ENCODE assay signal across 9 cellular contexts in the genomic region with DNA sequence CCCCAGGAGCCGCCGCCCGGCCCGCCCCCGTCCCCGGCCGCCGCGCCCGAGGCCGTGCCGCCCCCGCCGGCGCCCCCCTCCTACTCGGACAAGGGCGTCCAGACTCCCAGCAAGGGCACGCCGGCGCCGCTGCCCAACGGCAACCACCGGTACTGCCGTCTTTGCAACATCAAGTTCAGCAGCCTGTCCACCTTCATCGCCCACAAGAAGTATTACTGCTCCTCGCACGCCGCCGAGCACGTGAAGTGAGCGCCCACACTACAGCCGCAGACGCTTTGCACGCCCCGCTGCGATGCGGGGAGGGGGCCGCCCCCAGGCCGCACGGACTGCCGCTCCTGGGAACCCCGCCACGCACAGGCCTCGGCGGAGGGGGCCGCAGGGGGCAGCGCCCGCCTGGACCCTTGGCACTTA. TPM values are rescaled to one million over a fixed set of nuclear protein-coding genes. Genes with fewer than 3 reads are reported as not detected.
DNase-seq lines count a peak whose midpoint lies in the region; ATAC-seq and TF ChIP-seq lines count a peak whose summit lies in the region.
"Had no signal": no experiment of that assay in that cellular context is flagged by ENCODE, and none has a peak within 500 bp of the region (broad histone marks: within the 10 kb centered on the region; RNA-seq: fewer than 3 reads in every experiment).

No MANE protein-coding gene starts in this region.

- CTCF ChIA-PET in PC-3 (lab: Charles Lee), result no interaction called here

- H3K36me3 ChIP-seq in BLaER1 treated with 17β-estradiol and CSF1 and Interleukin-3, amounts not matched to agents 10 nM and 100 nM, result peaks cover 0 to 11% (median 0%) of the 10 kb centered on the region in 11 experiments; a peak in 5 of 22 replicates
- H3K36me3 ChIP-seq in PC-3 (ENCODE audit: low read depth, low read length) (no peaks in the 10 kb centered on the region), breast epithelium (no peaks in the 10 kb centered on the region), left lung (no peaks in the 10 kb centered on the region), testis (ENCODE audit: low read depth, missing control alignments) (no peaks in the 10 kb centered on the region)
- H3K36me3 ChIP-seq: neutrophil had no signal

- ATAC-seq in GM21515 (IDR thresholded peaks at IDR 0.05; ENCODE audit: unreplicated experiment) (peak; percentile 7), PC-3 (peak; percentile 21; the same call in 1 of the 2 replicates), left lung (peak; percentile 5), GM21576 (IDR thresholded peaks at IDR 0.05; ENCODE audit: unreplicated experiment) (no peak)

- peaks cover 13% of the 10 kb centered on the region for H3K79me2 ChIP-seq in PC-3 (ENCODE audit: low read length)

- peak overlapping the region; percentile 89 to 98 (median 94); a peak in 21 of 22 replicates for H3K27ac ChIP-seq in BLaER1 treated with 17β-estradiol and CSF1 and Interleukin-3, amounts not matched to agents 10 nM and 100 nM
- H3K27ac ChIP-seq in PC-3 (ENCODE audit: low read length), result no peak overlapping the region
- H3K27ac ChIP-seq in breast epithelium, result peak overlapping the region in 1 of 2 donors; percentile 96
- H3K27ac ChIP-seq in left lung, result no peak overlapping the region
- no peak overlapping the region for H3K27ac ChIP-seq in testis

- peak overlapping the region; percentile 92 to 100 (median 97) for H3K4me2 ChIP-seq in BLaER1 treated with 17β-estradiol and CSF1 and Interleukin-3, amounts not matched to agents 10 nM and 100 nM
- peak overlapping the region; percentile 84 for H3K4me2 ChIP-seq in PC-3 (ENCODE audit: low read length)

- H3K9ac ChIP-seq in BLaER1 treated with 17β-estradiol and CSF1 and Interleukin-3, amounts not matched to agents 10 nM and 100 nM, result peak overlapping the region; percentile 90 to 98 (median 94)
- peak overlapping the region; percentile 27; the same call in 1 of the 2 replicates for H3K9ac ChIP-seq in PC-3 (ENCODE audit: low read length)

- no peaks in the 10 kb centered on the region for H3K9me3 ChIP-seq in BLaER1 treated with 17β-estradiol and CSF1 and Interleukin-3, amounts not matched to agents 10 nM and 100 nM (replicated peaks in 1 of 11)
- no peaks in the 10 kb centered on the region for H3K9me3 ChIP-seq in PC-3 (ENCODE audit: low read length)
- no peaks in the 10 kb centered on the region for H3K9me3 ChIP-seq in breast epithelium
- H3K9me3 ChIP-seq in left lung, result no peaks in the 10 kb centered on the region
- no peaks in the 10 kb centered on the region for H3K9me3 ChIP-seq in testis
- H3K9me3 ChIP-seq: neutrophil had no signal

- peak; percentile 19 for DNase-seq in PC-3
- no peak for DNase-seq in breast epithelium (ENCODE audit: low spot score in 2 of 2)
- peak in 1 of 2 donors; percentile 87 for DNase-seq in left lung
- DNase-seq in testis, result no peak
- DNase-seq in A172 (ENCODE audit: low spot score), result no peak

- H3K4me3 ChIP-seq in BLaER1 treated with 17β-estradiol and CSF1 and Interleukin-3, amounts not matched to agents 10 nM and 100 nM, result peak overlapping the region; percentile 66 to 86 (median 78)
- H3K4me3 ChIP-seq in PC-3 (ENCODE audit: low read length) (peak overlapping the region; percentile 69), breast epithelium (peak overlapping the region; percentile 69 to 99 (median 73)), left lung (peak overlapping the region; percentile 21 to 56), testis (peak overlapping the region; percentile 35 to 63)

- POLR2A ChIA-PET in PC-3 (lab: Charles Lee; ENCODE audit: unreplicated experiment), result no interaction called here

- BruUV-seq in PC-3 (replicated peaks; lab: Mats Ljungman, UMichigan), result no TSS peak

- no peaks in the 10 kb centered on the region for H3F3A ChIP-seq in PC-3 (ENCODE audit: low read length, unreplicated experiment)

- H3K4me1 ChIP-seq in BLaER1 treated with 17β-estradiol and CSF1 and Interleukin-3, amounts not matched to agents 10 nM and 100 nM, result peaks cover 18 to 64% (median 50%) of the 10 kb centered on the region in 10 experiments
- H3K4me1 ChIP-seq in PC-3 (ENCODE audit: insufficient read depth, low read length) (0 out of 2 replicates have a peak, but pooled peaks cover 6% of the 10 kb centered on the region), breast epithelium (peaks cover 7 to 8% of the 10 kb centered on the region in 2 donors), left lung (peaks cover 7 to 10% of the 10 kb centered on the region in 2 donors), testis (peaks cover 33% of the 10 kb centered on the region)

- no peaks in the 10 kb centered on the region for H3K9me2 ChIP-seq in PC-3 (replicated peaks; ENCODE audit: low read length)

- intact Hi-C loops in PC-3 (cut with micrococcal nuclease), result no loop called here
- intact Hi-C loops in breast epithelium (cut with DNase I; ENCODE audit: low total_unique reads), result no loop called here
- intact Hi-C loops in left lung (cut with DNase I), result no loop called here
- intact Hi-C loops in testis (cut with DNase I; ENCODE audit: low total_unique reads), result no loop called here

- no peaks in the 10 kb centered on the region for H3K27me3 ChIP-seq in BLaER1 treated with 17β-estradiol and CSF1 and Interleukin-3, amounts not matched to agents 10 nM and 100 nM
- H3K27me3 ChIP-seq in PC-3 (ENCODE audit: low read length), result peaks cover 7% of the 10 kb centered on the region
- H3K27me3 ChIP-seq in breast epithelium, result peaks cover 0 to 19% of the 10 kb centered on the region in 2 donors
- peaks cover 7 to 22% of the 10 kb centered on the region in 2 donors for H3K27me3 ChIP-seq in left lung
- H3K27me3 ChIP-seq in testis, result no peaks in the 10 kb centered on the region

- TF ChIP-seq POLR2A in breast epithelium (IDR thresholded peaks at IDR 0.05) (no peak), testis (IDR thresholded peaks at IDR 0.05) (no peak)

- H4K20me1 ChIP-seq in BLaER1 treated with 17β-estradiol and CSF1 and Interleukin-3, amounts not matched to agents 10 nM and 100 nM, result peaks cover 0 to 40% (median 14%) of the 10 kb centered on the region in 11 experiments; a peak in 13 of 22 replicates
- H4K20me1 ChIP-seq in PC-3 (ENCODE audit: low read length), result no peaks in the 10 kb centered on the region

- TF ChIP-seq CTCF in PC-3 (conservative IDR thresholded peaks at IDR 0.05; ENCODE audit: low read depth, low read length) (no peak), breast epithelium (IDR thresholded peaks at IDR 0.05) (peak in 1 of 3 donors; percentile 30), left lung (IDR thresholded peaks at IDR 0.05) (peak in 1 of 2 donors; percentile 20), testis (IDR thresholded peaks at IDR 0.05) (no peak)

- no peak overlapping the region for H2AFZ ChIP-seq in PC-3 (ENCODE audit: low read length)

- 50 to 61% methylated on average over 20 to 29 of the region's 48 CpGs for WGBS in testis, 2 donors

RNA-seq across cellular contexts. Expression of gene ZC3H18, which starts 35.5 kb away (rescaled TPM):
- total RNA-seq in PC-3 (2014; rRNA removed), result 11.8 and 24.5 TPM in 2 replicates
- total RNA-seq in breast epithelium, result 10 to 100 TPM; 12.5 to 14.9 (median 13.3) TPM
- 10 to 100 TPM; 37.1 to 48.2 TPM for total RNA-seq in left lung
- total RNA-seq in testis, result 10 to 100 TPM; 53.8 to 63.7 TPM
- 59.6 TPM for polyA plus RNA-seq in testis (ENCODE audit: insufficient read depth, low read depth, low replicate concordance)
- 17.7 and 18.3 TPM in 2 replicates for total RNA-seq in A172 (2014; rRNA removed; shearing (Covaris generic))

Comparison
In these comparisons a context has a peak if more than half of its experiments do, and no peak if none do; other contexts are left out.
1. H3K27ac ChIP-seq: peak in BLaER1 treated with 17β-estradiol and CSF1 and Interleukin-3, amounts not matched to agents 10 nM and 100 nM (11 of 11); none in PC-3 (single experiment), left lung (0 of 2) and testis (0 of 2).
2. Peak in every context shown above with its lines, with median percentiles within 50 percentile points of each other: H3K4me3 ChIP-seq.